Comparison of ENCODE assay signal across 15 cellular contexts in the genomic region with DNA sequence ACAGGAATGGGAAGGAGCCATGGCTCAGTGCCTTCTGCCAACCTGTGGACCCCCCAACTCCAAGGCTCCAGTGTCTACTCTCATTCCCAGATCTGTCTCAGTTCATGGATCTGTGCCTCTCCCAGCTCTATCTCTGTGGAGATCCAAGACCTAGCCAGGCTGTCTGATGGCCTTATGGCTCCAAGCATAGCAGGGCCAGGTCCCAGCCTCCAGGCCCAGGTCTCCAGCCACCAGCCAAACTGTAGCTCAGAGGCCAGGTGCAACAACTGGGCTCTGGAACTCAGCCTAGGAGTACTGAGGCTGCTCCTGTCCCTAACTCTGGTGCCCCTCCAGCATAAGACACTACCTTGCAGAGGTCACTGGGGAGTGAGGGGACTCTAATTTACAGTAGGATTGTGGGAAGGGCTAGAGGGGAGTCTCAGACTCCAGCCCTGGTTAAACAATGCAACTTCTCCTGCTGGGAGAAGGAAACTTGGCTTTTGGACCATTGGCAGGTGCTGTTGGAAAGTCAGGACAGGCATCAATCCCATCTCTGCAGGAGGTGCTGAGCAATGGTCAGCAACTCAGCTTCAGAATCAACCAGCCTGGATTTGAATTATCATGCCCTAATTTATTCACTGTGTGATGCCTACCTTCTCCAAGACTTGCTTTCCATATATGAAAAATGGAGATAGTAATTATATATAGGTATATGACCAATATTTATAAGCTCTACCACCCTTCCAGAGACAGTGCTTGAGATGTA.
"Had no signal": no experiment of that assay in that cellular context is flagged by ENCODE, and none has a peak within 500 bp of the region (broad histone marks: within the 10 kb centered on the region; RNA-seq: fewer than 3 reads in every experiment).

No MANE protein-coding gene starts in this region.

- H3K36me3 Mint-ChIP-seq: activated naive CD8-positive, alpha-beta T cell; memory B cell; natural killer cell had no signal

- H3K4me2 ChIP-seq: hepatocyte had no signal

- ATAC-seq: activated CD4-positive, CD25-positive, alpha-beta regulatory T cell treated with anti-CD3 and anti-CD28 coated beads, Interleukin-2, amount 50 U/mL, for 24 hours; left lung; natural killer cell; stimulated activated naive CD8-positive, alpha-beta T cell treated with anti-CD3 and anti-CD28 coated beads, Interleukin-15, Interleukin-2, amounts not matched to agents 100 U/mL and 50 U/mL, for 24 hours had no signal

- H3K27ac ChIP-seq: hepatocyte, SK-N-MC, testis had no signal

- H3K79me2 ChIP-seq: hepatocyte had no signal

- H3K27ac Mint-ChIP-seq: activated naive CD8-positive, alpha-beta T cell; memory B cell; natural killer cell had no signal

- H2AFZ ChIP-seq: hepatocyte had no signal

- H3K4me3 Mint-ChIP-seq: activated naive CD8-positive, alpha-beta T cell; memory B cell; natural killer cell had no signal

- H3K4me3 ChIP-seq: hepatocyte, left lung, SK-N-MC, testis, upper lobe of left lung had no signal

- DNase-seq: activated CD4-positive, alpha-beta T cell treated with anti-CD3 and anti-CD28 coated beads, Interleukin-2, amount 50 U/mL, for 1 hour; activated CD8-positive, alpha-beta memory T cell treated with anti-CD3 and anti-CD28 coated beads for 24 hours; activated gamma-delta T cell treated with Interleukin-2 at 50 U/mL for 16 hours; left lung; natural killer cell; stimulated activated CD4-positive, alpha-beta T cell treated with anti-CD3 and anti-CD28 coated beads, Interleukin-12 subunit alpha, Interleukin-12 subunit beta, amount 100 ng/mL, for 4 hours; stimulated activated CD4-positive, alpha-beta T cell treated with anti-CD3 and anti-CD28 coated beads, Interleukin-2, amount 100 ng/mL, for 48 hours; stimulated activated naive CD8-positive, alpha-beta T cell treated with anti-CD3 and anti-CD28 coated beads, Interleukin-15, Interleukin-2, amounts not matched to agents 100 U/mL and 50 U/mL, for 24 hours; testis; upper lobe of left lung had no signal

- H3K36me3 ChIP-seq: left lung, upper lobe of left lung had no signal

- H3K9me3 ChIP-seq: left lung, testis, upper lobe of left lung had no signal

- H3K9me3 Mint-ChIP-seq: memory B cell, natural killer cell had no signal

- H3K4me1 ChIP-seq: testis had no signal

- H3K27me3 ChIP-seq: testis, upper lobe of left lung had no signal

- H3K4me1 Mint-ChIP-seq: memory B cell had no signal
